1 cellular context compared by ENCODE assay signal in the genomic region with DNA sequence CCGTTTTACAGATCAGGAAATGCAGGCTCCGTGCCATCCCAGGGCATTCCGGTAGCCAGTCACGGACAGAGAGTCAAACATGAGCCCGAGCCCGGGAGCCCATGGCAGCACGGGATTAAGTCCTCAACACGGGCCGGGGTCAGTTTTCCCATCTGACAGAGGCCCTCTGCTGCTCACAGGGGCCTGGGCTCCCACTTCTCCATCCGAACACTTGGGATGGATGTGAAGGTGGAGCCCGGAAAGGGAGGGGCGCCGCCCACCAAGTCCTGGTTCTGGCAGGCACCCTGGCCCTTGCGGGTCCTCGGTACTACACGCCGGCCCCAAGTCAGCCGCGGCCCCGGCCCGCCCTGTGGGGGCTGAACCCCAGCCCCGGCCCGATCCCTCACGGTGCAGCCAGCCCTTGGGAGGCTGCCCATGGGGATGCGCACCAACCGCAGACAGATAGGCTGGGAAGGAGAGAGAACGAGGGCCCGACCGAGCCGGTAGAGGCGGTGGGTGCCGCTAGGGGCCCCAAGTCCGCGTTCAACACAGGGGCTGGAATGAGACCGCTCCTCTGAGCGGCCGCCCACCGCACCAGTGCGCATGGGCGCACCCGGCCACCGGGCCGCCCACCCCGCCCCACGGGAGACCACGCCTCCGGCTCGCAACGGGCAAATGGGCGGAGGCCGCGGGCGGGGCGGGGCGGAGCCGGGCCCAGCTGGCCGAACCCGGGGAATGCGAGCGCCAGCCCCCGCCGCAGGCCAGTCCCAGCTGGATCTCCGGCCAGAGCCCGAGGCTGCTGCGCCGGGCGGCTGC.
A peak's percentile ranks its signal among the peaks of the same experiment; 100 is the strongest.
TF ChIP-seq lines count a peak whose summit lies in the region.

TSS of gene CAPN5 (plus strand) at position 743 of the 795 bp plus-strand sequence. CDS start 17,916 bp downstream, outside the sequence.

TF ChIP-seq in HepG2, 621 proteins besides CTCF, POLR2A, EP300 and RAD21 (continued from another document and continues in another):
- no peak for TF ChIP-seq ZNF276 (CRISPR knock-in tag; IDR thresholded peaks at IDR 0.05; ENCODE audit: low read depth)
- no peak for TF ChIP-seq REXO4 (CRISPR knock-in tag; IDR thresholded peaks at IDR 0.05; ENCODE audit: borderline replicate concordance)
- TF ChIP-seq MXD3 (CRISPR knock-in tag; IDR thresholded peaks at IDR 0.05) = no peak; the same call in 1 of the 2 replicates
- TF ChIP-seq KDM1A (CRISPR knock-in tag; IDR thresholded peaks at IDR 0.05) = no peak
- no peak for TF ChIP-seq ZNF562 (CRISPR knock-in tag; IDR thresholded peaks at IDR 0.05; ENCODE audit: borderline replicate concordance)
- no peak for TF ChIP-seq KLF15 (CRISPR knock-in tag; IDR thresholded peaks at IDR 0.05; ENCODE audit: borderline replicate concordance)
- TF ChIP-seq SRSF9 (IDR thresholded peaks at IDR 0.05; ENCODE audit: borderline replicate concordance, insufficient read depth, low read depth, low read length, poor library complexity, severe bottlenecking) = no peak
- TF ChIP-seq ZNF772 (CRISPR knock-in tag; IDR thresholded peaks at IDR 0.05) = no peak
- no peak for TF ChIP-seq ZMAT5 (CRISPR knock-in tag; IDR thresholded peaks at IDR 0.05; ENCODE audit: borderline replicate concordance, low read depth)
- TF ChIP-seq ZNF354B (CRISPR knock-in tag; IDR thresholded peaks at IDR 0.05) = 0 out of 2 replicates have a peak, but pooled peaks have one; percentile 70
- TF ChIP-seq SRF (IDR thresholded peaks at IDR 0.05; ENCODE audit: low read depth, low read length) = no peak
- TF ChIP-seq PRMT3 (CRISPR knock-in tag; IDR thresholded peaks at IDR 0.05; ENCODE audit: borderline replicate concordance, low read depth) = no peak
- no peak for TF ChIP-seq ZZZ3 (CRISPR knock-in tag; IDR thresholded peaks at IDR 0.05; ENCODE audit: borderline replicate concordance)
- peak; percentile 53; the same call in 1 of the 2 replicates for TF ChIP-seq HIVEP1 (CRISPR knock-in tag; IDR thresholded peaks at IDR 0.05)
- TF ChIP-seq KLF9 (CRISPR knock-in tag; IDR thresholded peaks at IDR 0.05; ENCODE audit: low read depth) = no peak
- no peak for TF ChIP-seq NCOA1 (CRISPR knock-in tag; IDR thresholded peaks at IDR 0.05)
- no peak; the same call in 1 of the 2 replicates for TF ChIP-seq ZNF367 (CRISPR knock-in tag; IDR thresholded peaks at IDR 0.05; ENCODE audit: borderline replicate concordance)
- TF ChIP-seq CENPX (CRISPR knock-in tag; IDR thresholded peaks at IDR 0.05) = no peak
- no peak for TF ChIP-seq ZNF260 (CRISPR knock-in tag; IDR thresholded peaks at IDR 0.05; ENCODE audit: borderline replicate concordance, low read depth)
- no peak for TF ChIP-seq ZNF256 (CRISPR knock-in tag; conservative IDR thresholded peaks at IDR 0.05)
- TF ChIP-seq ZNF30 (CRISPR knock-in tag; IDR thresholded peaks at IDR 0.05) = no peak
- TF ChIP-seq PAX8 (CRISPR knock-in tag; IDR thresholded peaks at IDR 0.05; ENCODE audit: borderline replicate concordance) = no peak
- no peak for TF ChIP-seq MAF1 (CRISPR knock-in tag; IDR thresholded peaks at IDR 0.05; ENCODE audit: borderline replicate concordance)
- TF ChIP-seq HNRNPLL (IDR thresholded peaks at IDR 0.05; ENCODE audit: low read depth, low read length, poor library complexity, severe bottlenecking) = peak; percentile 60
- 0 out of 2 replicates have a peak, but pooled peaks have one; percentile 19 for TF ChIP-seq ZBTB20 (CRISPR knock-in tag; IDR thresholded peaks at IDR 0.05; ENCODE audit: borderline replicate concordance, low read depth)
- no peak for TF ChIP-seq ZNF207 (IDR thresholded peaks at IDR 0.05; ENCODE audit: borderline replicate concordance)
- peak; percentile 45; the same call in 1 of the 2 replicates for TF ChIP-seq SP5 (CRISPR knock-in tag; IDR thresholded peaks at IDR 0.05; ENCODE audit: borderline replicate concordance, low read depth)
- no peak for TF ChIP-seq ZNF761 (CRISPR knock-in tag; conservative IDR thresholded peaks at IDR 0.05)
- TF ChIP-seq KAT8 (CRISPR knock-in tag; IDR thresholded peaks at IDR 0.05) = no peak
- no peak for TF ChIP-seq ZNF432 (CRISPR knock-in tag; IDR thresholded peaks at IDR 0.05; ENCODE audit: borderline replicate concordance)
- no peak for TF ChIP-seq ZNF773 (CRISPR knock-in tag; IDR thresholded peaks at IDR 0.05; ENCODE audit: borderline replicate concordance)
- no peak for TF ChIP-seq U2AF2 (IDR thresholded peaks at IDR 0.05; ENCODE audit: low read depth, low read length)
- no peak for TF ChIP-seq CEBPB (IDR thresholded peaks at IDR 0.05; ENCODE audit: borderline replicate concordance, low read depth, low read length)
- no peak for TF ChIP-seq ZSCAN30 (CRISPR knock-in tag; IDR thresholded peaks at IDR 0.05)
- no peak for TF ChIP-seq ZNF598 (CRISPR knock-in tag; IDR thresholded peaks at IDR 0.05; ENCODE audit: borderline replicate concordance)
- no peak for TF ChIP-seq ZBTB40 (IDR thresholded peaks at IDR 0.05)
- TF ChIP-seq ZBTB40 (CRISPR knock-in tag; IDR thresholded peaks at IDR 0.05) = no peak
- no peak for TF ChIP-seq ZNF629 (CRISPR knock-in tag; conservative IDR thresholded peaks at IDR 0.05)
- TF ChIP-seq GPBP1L1 (CRISPR knock-in tag; IDR thresholded peaks at IDR 0.05) = no peak
- 0 out of 2 replicates have a peak, but pooled peaks have one; percentile 34 for TF ChIP-seq ZBTB3 (CRISPR knock-in tag; IDR thresholded peaks at IDR 0.05; ENCODE audit: borderline replicate concordance, low read depth)
- TF ChIP-seq, protein P1, sequence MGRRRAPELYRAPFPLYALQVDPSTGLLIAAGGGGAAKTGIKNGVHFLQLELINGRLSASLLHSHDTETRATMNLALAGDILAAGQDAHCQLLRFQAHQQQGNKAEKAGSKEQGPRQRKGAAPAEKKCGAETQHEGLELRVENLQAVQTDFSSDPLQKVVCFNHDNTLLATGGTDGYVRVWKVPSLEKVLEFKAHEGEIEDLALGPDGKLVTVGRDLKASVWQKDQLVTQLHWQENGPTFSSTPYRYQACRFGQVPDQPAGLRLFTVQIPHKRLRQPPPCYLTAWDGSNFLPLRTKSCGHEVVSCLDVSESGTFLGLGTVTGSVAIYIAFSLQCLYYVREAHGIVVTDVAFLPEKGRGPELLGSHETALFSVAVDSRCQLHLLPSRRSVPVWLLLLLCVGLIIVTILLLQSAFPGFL (CRISPR knock-in tag; IDR thresholded peaks at IDR 0.05) = no peak
- TF ChIP-seq ATF4 (CRISPR knock-in tag; IDR thresholded peaks at IDR 0.05) = 0 out of 4 replicates have a peak, but pooled peaks of 1 of the 2 experiments have one; percentile 16
- TF ChIP-seq KLF13 (CRISPR knock-in tag; IDR thresholded peaks at IDR 0.05) = no peak
- TF ChIP-seq ZNF547 (CRISPR knock-in tag; IDR thresholded peaks at IDR 0.05) = peak; percentile 73
- no peak for TF ChIP-seq SUZ12 (IDR thresholded peaks at IDR 0.05; ENCODE audit: low read depth, low read length)
- no peak for TF ChIP-seq ZNF251 (CRISPR knock-in tag; IDR thresholded peaks at IDR 0.05)
- TF ChIP-seq TEF (CRISPR knock-in tag; IDR thresholded peaks at IDR 0.05) = no peak
- TF ChIP-seq RBFOX2 (IDR thresholded peaks at IDR 0.05; ENCODE audit: low read depth, low read length) = peak; percentile 64; the same call in 1 of the 2 replicates
- TF ChIP-seq ZMYM4 (CRISPR knock-in tag; IDR thresholded peaks at IDR 0.05) = no peak; the same call in 1 of the 2 replicates
- no peak for TF ChIP-seq ZNF12 (CRISPR knock-in tag; IDR thresholded peaks at IDR 0.05)
- TF ChIP-seq ZNF879 (CRISPR knock-in tag; IDR thresholded peaks at IDR 0.05) = no peak
